2 cellular contexts compared by ENCODE assay signal in genomic region chr18:6605115-6605869, GRCh38.
TF ChIP-seq lines count a peak whose summit lies in the region.

No MANE protein-coding gene starts in this region.

TF ChIP-seq in GM23338, 12 proteins besides CTCF, POLR2A, EP300 and RAD21:
- TF ChIP-seq EZH2phosphoT487 (IDR thresholded peaks at IDR 0.05; ENCODE audit: unreplicated experiment) = no peak
- TF ChIP-seq, protein P1, sequence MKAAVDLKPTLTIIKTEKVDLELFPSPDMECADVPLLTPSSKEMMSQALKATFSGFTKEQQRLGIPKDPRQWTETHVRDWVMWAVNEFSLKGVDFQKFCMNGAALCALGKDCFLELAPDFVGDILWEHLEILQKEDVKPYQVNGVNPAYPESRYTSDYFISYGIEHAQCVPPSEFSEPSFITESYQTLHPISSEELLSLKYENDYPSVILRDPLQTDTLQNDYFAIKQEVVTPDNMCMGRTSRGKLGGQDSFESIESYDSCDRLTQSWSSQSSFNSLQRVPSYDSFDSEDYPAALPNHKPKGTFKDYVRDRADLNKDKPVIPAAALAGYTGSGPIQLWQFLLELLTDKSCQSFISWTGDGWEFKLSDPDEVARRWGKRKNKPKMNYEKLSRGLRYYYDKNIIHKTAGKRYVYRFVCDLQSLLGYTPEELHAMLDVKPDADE (IDR thresholded peaks at IDR 0.05) = no peak
- no peak for TF ChIP-seq STAT1 (IDR thresholded peaks at IDR 0.05; ENCODE audit: unreplicated experiment)
- no peak for TF ChIP-seq CREB1 (CRISPR knock-in tag; IDR thresholded peaks at IDR 0.05; ENCODE audit: low read depth)
- TF ChIP-seq, protein P2, sequence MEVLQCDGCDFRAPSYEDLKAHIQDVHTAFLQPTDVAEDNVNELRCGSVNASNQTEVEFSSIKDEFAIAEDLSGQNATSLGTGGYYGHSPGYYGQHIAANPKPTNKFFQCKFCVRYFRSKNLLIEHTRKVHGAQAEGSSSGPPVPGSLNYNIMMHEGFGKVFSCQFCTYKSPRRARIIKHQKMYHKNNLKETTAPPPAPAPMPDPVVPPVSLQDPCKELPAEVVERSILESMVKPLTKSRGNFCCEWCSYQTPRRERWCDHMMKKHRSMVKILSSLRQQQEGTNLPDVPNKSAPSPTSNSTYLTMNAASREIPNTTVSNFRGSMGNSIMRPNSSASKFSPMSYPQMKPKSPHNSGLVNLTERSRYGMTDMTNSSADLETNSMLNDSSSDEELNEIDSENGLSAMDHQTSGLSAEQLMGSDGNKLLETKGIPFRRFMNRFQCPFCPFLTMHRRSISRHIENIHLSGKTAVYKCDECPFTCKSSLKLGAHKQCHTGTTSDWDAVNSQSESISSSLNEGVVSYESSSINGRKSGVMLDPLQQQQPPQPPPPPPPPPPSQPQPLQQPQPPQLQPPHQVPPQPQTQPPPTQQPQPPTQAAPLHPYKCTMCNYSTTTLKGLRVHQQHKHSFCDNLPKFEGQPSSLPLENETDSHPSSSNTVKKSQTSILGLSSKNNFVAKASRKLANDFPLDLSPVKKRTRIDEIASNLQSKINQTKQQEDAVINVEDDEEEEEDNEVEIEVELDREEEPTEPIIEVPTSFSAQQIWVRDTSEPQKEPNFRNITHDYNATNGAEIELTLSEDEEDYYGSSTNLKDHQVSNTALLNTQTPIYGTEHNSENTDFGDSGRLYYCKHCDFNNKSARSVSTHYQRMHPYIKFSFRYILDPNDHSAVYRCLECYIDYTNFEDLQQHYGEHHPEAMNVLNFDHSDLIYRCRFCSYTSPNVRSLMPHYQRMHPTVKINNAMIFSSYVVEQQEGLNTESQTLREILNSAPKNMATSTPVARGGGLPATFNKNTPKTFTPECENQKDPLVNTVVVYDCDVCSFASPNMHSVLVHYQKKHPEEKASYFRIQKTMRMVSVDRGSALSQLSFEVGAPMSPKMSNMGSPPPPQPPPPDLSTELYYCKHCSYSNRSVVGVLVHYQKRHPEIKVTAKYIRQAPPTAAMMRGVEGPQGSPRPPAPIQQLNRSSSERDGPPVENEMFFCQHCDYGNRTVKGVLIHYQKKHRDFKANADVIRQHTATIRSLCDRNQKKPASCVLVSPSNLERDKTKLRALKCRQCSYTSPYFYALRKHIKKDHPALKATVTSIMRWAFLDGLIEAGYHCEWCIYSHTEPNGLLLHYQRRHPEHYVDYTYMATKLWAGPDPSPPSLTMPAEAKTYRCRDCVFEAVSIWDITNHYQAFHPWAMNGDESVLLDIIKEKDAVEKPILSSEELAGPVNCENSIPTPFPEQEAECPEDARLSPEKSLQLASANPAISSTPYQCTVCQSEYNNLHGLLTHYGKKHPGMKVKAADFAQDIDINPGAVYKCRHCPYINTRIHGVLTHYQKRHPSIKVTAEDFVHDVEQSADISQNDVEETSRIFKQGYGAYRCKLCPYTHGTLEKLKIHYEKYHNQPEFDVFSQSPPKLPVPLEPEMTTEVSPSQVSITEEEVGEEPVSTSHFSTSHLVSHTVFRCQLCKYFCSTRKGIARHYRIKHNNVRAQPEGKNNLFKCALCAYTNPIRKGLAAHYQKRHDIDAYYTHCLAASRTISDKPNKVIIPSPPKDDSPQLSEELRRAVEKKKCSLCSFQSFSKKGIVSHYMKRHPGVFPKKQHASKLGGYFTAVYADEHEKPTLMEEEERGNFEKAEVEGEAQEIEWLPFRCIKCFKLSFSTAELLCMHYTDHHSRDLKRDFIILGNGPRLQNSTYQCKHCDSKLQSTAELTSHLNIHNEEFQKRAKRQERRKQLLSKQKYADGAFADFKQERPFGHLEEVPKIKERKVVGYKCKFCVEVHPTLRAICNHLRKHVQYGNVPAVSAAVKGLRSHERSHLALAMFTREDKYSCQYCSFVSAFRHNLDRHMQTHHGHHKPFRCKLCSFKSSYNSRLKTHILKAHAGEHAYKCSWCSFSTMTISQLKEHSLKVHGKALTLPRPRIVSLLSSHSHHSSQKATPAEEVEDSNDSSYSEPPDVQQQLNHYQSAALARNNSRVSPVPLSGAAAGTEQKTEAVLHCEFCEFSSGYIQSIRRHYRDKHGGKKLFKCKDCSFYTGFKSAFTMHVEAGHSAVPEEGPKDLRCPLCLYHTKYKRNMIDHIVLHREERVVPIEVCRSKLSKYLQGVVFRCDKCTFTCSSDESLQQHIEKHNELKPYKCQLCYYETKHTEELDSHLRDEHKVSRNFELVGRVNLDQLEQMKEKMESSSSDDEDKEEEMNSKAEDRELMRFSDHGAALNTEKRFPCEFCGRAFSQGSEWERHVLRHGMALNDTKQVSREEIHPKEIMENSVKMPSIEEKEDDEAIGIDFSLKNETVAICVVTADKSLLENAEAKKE (CRISPR knock-in tag; IDR thresholded peaks at IDR 0.05) = no peak
- no peak for TF ChIP-seq POLR2AphosphoS5 (IDR thresholded peaks at IDR 0.05; ENCODE audit: low read depth)
- TF ChIP-seq JUNB (IDR thresholded peaks at IDR 0.05; ENCODE audit: unreplicated experiment) = no peak
- no peak for TF ChIP-seq EZH2 (IDR thresholded peaks at IDR 0.05; ENCODE audit: low read depth, unreplicated experiment)
- TF ChIP-seq, protein P3, sequence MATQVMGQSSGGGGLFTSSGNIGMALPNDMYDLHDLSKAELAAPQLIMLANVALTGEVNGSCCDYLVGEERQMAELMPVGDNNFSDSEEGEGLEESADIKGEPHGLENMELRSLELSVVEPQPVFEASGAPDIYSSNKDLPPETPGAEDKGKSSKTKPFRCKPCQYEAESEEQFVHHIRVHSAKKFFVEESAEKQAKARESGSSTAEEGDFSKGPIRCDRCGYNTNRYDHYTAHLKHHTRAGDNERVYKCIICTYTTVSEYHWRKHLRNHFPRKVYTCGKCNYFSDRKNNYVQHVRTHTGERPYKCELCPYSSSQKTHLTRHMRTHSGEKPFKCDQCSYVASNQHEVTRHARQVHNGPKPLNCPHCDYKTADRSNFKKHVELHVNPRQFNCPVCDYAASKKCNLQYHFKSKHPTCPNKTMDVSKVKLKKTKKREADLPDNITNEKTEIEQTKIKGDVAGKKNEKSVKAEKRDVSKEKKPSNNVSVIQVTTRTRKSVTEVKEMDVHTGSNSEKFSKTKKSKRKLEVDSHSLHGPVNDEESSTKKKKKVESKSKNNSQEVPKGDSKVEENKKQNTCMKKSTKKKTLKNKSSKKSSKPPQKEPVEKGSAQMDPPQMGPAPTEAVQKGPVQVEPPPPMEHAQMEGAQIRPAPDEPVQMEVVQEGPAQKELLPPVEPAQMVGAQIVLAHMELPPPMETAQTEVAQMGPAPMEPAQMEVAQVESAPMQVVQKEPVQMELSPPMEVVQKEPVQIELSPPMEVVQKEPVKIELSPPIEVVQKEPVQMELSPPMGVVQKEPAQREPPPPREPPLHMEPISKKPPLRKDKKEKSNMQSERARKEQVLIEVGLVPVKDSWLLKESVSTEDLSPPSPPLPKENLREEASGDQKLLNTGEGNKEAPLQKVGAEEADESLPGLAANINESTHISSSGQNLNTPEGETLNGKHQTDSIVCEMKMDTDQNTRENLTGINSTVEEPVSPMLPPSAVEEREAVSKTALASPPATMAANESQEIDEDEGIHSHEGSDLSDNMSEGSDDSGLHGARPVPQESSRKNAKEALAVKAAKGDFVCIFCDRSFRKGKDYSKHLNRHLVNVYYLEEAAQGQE (IDR thresholded peaks at IDR 0.05; ENCODE audit: unreplicated experiment) = no peak
- TF ChIP-seq NANOG (IDR thresholded peaks at IDR 0.05; ENCODE audit: borderline replicate concordance) = no peak
- no peak for TF ChIP-seq ZNF114 (CRISPR knock-in tag; IDR thresholded peaks at IDR 0.05)
- no peak for TF ChIP-seq ZNF331 (CRISPR knock-in tag; IDR thresholded peaks at IDR 0.05; ENCODE audit: low read depth)

TF ChIP-seq in H1, 55 proteins besides CTCF, POLR2A, EP300 and RAD21:
- TF ChIP-seq EZH2 (IDR thresholded peaks at IDR 0.05; ENCODE audit: low read depth, low read length, severe bottlenecking) = no peak
- no peak for TF ChIP-seq SIX5 (IDR thresholded peaks at IDR 0.05; ENCODE audit: low read depth, low read length)
- TF ChIP-seq ASH2L (IDR thresholded peaks at IDR 0.05; ENCODE audit: low read length) = no peak
- TF ChIP-seq POU5F1 (IDR thresholded peaks at IDR 0.05; ENCODE audit: low read depth, low read length) = no peak
- TF ChIP-seq TEAD4 (IDR thresholded peaks at IDR 0.05; ENCODE audit: low read depth, low read length) = no peak
- TF ChIP-seq JUND (IDR thresholded peaks at IDR 0.05; ENCODE audit: low read length) = no peak
- no peak for TF ChIP-seq SP4 (IDR thresholded peaks at IDR 0.05; ENCODE audit: low read length)
